ENCODE assay signal across 2 cellular contexts in the genomic region with DNA sequence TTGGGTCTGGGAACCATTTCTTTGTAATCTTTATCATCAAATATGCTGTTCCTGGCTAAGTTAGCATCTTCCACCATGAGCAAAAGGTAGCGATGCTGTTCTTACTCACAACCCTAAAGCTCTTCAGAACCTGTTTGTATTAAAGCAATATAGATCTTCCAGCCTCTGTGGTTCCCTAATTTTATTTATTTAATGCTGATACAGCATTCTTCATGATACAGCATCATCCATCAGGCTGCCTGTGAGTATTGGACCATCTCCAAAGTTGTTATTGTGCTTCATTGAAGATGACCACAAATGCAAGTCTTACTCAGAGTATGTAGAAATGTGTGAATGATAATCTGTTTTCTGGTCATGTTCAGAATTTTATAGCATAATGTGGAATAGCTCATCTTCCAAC.
TF ChIP-seq lines count a peak whose summit lies in the region.

No MANE protein-coding gene starts in this region.

TF ChIP-seq in HepG2, 621 proteins besides CTCF, POLR2A, EP300 and RAD21:
- TF ChIP-seq, protein P1, sequence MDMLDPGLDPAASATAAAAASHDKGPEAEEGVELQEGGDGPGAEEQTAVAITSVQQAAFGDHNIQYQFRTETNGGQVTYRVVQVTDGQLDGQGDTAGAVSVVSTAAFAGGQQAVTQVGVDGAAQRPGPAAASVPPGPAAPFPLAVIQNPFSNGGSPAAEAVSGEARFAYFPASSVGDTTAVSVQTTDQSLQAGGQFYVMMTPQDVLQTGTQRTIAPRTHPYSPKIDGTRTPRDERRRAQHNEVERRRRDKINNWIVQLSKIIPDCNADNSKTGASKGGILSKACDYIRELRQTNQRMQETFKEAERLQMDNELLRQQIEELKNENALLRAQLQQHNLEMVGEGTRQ (IDR thresholded peaks at IDR 0.05; ENCODE audit: low read depth, low read length): no peak
- TF ChIP-seq, protein P1 (CRISPR knock-in tag; IDR thresholded peaks at IDR 0.05; ENCODE audit: borderline replicate concordance): no peak
- no peak for TF ChIP-seq MEF2D (CRISPR knock-in tag; IDR thresholded peaks at IDR 0.05)
- TF ChIP-seq ZNF615 (CRISPR knock-in tag; IDR thresholded peaks at IDR 0.05; ENCODE audit: borderline replicate concordance): no peak
- TF ChIP-seq, protein P2, sequence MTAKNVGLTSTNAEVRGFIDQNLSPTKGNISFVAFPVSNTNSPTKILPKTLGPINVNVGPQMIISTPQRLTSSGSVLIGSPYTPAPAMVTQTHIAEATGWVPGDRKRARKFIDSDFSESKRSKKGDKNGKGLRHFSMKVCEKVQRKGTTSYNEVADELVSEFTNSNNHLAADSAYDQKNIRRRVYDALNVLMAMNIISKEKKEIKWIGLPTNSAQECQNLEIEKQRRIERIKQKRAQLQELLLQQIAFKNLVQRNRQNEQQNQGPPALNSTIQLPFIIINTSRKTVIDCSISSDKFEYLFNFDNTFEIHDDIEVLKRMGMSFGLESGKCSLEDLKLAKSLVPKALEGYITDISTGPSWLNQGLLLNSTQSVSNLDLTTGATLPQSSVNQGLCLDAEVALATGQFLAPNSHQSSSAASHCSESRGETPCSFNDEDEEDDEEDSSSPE (CRISPR knock-in tag; IDR thresholded peaks at IDR 0.05): no peak
- peak; percentile 97 for TF ChIP-seq MAFF (IDR thresholded peaks at IDR 0.05; ENCODE audit: low read depth, low read length)
- no peak for TF ChIP-seq CAMTA2 (CRISPR knock-in tag; IDR thresholded peaks at IDR 0.05; ENCODE audit: borderline replicate concordance)
- peak; percentile 96 to 98 for TF ChIP-seq MAFK (conservative IDR thresholded peaks at IDR 0.05 in 1 of 2, IDR thresholded peaks at IDR 0.05 in 1 of 2; ENCODE audit: low read length in 2 of 2)

TF ChIP-seq in H1, 55 proteins besides CTCF, POLR2A, EP300 and RAD21:
- TF ChIP-seq MAFK (IDR thresholded peaks at IDR 0.05; ENCODE audit: low read depth, low read length) (0 out of 2 replicates have a peak, but pooled peaks have one; percentile 43), PHF8 (conservative IDR thresholded peaks at IDR 0.05; ENCODE audit: low read depth, low read length) (no peak)
